ENCODE assay signal across 1 cellular context in genomic region chr3:50504681-50505080, GRCh38.
TF ChIP-seq lines count a peak whose summit lies in the region.

No MANE protein-coding gene starts in this region.

TF ChIP-seq in GM23338, 12 proteins besides CTCF, POLR2A, EP300 and RAD21 (continued from another document):
- TF ChIP-seq, protein P1, sequence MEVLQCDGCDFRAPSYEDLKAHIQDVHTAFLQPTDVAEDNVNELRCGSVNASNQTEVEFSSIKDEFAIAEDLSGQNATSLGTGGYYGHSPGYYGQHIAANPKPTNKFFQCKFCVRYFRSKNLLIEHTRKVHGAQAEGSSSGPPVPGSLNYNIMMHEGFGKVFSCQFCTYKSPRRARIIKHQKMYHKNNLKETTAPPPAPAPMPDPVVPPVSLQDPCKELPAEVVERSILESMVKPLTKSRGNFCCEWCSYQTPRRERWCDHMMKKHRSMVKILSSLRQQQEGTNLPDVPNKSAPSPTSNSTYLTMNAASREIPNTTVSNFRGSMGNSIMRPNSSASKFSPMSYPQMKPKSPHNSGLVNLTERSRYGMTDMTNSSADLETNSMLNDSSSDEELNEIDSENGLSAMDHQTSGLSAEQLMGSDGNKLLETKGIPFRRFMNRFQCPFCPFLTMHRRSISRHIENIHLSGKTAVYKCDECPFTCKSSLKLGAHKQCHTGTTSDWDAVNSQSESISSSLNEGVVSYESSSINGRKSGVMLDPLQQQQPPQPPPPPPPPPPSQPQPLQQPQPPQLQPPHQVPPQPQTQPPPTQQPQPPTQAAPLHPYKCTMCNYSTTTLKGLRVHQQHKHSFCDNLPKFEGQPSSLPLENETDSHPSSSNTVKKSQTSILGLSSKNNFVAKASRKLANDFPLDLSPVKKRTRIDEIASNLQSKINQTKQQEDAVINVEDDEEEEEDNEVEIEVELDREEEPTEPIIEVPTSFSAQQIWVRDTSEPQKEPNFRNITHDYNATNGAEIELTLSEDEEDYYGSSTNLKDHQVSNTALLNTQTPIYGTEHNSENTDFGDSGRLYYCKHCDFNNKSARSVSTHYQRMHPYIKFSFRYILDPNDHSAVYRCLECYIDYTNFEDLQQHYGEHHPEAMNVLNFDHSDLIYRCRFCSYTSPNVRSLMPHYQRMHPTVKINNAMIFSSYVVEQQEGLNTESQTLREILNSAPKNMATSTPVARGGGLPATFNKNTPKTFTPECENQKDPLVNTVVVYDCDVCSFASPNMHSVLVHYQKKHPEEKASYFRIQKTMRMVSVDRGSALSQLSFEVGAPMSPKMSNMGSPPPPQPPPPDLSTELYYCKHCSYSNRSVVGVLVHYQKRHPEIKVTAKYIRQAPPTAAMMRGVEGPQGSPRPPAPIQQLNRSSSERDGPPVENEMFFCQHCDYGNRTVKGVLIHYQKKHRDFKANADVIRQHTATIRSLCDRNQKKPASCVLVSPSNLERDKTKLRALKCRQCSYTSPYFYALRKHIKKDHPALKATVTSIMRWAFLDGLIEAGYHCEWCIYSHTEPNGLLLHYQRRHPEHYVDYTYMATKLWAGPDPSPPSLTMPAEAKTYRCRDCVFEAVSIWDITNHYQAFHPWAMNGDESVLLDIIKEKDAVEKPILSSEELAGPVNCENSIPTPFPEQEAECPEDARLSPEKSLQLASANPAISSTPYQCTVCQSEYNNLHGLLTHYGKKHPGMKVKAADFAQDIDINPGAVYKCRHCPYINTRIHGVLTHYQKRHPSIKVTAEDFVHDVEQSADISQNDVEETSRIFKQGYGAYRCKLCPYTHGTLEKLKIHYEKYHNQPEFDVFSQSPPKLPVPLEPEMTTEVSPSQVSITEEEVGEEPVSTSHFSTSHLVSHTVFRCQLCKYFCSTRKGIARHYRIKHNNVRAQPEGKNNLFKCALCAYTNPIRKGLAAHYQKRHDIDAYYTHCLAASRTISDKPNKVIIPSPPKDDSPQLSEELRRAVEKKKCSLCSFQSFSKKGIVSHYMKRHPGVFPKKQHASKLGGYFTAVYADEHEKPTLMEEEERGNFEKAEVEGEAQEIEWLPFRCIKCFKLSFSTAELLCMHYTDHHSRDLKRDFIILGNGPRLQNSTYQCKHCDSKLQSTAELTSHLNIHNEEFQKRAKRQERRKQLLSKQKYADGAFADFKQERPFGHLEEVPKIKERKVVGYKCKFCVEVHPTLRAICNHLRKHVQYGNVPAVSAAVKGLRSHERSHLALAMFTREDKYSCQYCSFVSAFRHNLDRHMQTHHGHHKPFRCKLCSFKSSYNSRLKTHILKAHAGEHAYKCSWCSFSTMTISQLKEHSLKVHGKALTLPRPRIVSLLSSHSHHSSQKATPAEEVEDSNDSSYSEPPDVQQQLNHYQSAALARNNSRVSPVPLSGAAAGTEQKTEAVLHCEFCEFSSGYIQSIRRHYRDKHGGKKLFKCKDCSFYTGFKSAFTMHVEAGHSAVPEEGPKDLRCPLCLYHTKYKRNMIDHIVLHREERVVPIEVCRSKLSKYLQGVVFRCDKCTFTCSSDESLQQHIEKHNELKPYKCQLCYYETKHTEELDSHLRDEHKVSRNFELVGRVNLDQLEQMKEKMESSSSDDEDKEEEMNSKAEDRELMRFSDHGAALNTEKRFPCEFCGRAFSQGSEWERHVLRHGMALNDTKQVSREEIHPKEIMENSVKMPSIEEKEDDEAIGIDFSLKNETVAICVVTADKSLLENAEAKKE (CRISPR knock-in tag; IDR thresholded peaks at IDR 0.05): no peak
- TF ChIP-seq EZH2phosphoT487 (IDR thresholded peaks at IDR 0.05; ENCODE audit: unreplicated experiment) (no peak), NANOG (IDR thresholded peaks at IDR 0.05; ENCODE audit: borderline replicate concordance) (no peak), STAT1 (IDR thresholded peaks at IDR 0.05; ENCODE audit: unreplicated experiment) (no peak), ZNF331 (CRISPR knock-in tag; IDR thresholded peaks at IDR 0.05; ENCODE audit: low read depth) (no peak), EZH2 (IDR thresholded peaks at IDR 0.05; ENCODE audit: low read depth, unreplicated experiment) (no peak), CREB1 (CRISPR knock-in tag; IDR thresholded peaks at IDR 0.05; ENCODE audit: low read depth) (no peak), JUNB (IDR thresholded peaks at IDR 0.05; ENCODE audit: unreplicated experiment) (no peak)
- TF ChIP-seq, protein P2, sequence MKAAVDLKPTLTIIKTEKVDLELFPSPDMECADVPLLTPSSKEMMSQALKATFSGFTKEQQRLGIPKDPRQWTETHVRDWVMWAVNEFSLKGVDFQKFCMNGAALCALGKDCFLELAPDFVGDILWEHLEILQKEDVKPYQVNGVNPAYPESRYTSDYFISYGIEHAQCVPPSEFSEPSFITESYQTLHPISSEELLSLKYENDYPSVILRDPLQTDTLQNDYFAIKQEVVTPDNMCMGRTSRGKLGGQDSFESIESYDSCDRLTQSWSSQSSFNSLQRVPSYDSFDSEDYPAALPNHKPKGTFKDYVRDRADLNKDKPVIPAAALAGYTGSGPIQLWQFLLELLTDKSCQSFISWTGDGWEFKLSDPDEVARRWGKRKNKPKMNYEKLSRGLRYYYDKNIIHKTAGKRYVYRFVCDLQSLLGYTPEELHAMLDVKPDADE (IDR thresholded peaks at IDR 0.05): no peak
